ENCODE assay signal across 9 cellular contexts in the genomic region with DNA sequence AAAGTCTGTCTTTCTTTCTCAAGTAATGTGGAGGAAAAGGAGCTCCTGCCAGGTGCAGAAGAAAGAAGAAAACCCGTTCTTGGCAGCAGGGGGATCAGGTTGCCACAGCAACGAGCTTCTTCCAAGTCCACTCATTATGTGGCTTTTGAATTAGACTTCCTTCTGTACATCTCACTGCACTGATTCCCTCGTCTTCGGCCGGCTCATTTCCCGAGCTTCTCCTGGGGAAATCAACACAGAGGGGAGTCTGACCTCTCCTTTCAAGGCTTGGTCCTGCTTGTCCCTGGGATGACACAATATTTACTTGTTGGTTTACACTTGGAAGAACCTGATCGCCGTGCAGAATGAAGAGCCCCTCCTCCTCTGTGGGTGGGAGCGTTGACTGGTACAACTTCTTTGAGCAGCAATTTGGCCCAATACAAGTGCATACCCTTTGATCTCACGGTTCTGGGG. TPM values are rescaled to one million over a fixed set of nuclear protein-coding genes. Genes with fewer than 3 reads are reported as not detected.
DNase-seq lines count a peak whose midpoint lies in the region; ATAC-seq, FAIRE-seq and TF ChIP-seq lines count a peak whose summit lies in the region.
"Had no signal": no experiment of that assay in that cellular context is flagged by ENCODE, and none has a peak within 500 bp of the region (broad histone marks: within the 10 kb centered on the region; RNA-seq: fewer than 3 reads in every experiment).

No MANE protein-coding gene starts in this region.

- POLR2A ChIA-PET in K562 (lab: Yijun Ruan, JAX), result interaction anchor here (0.7 to 1.3 kb wide), 2 partner anchors 33 to 1106 kb away, joined by 3 to 5 read pairs; no protein-coding TSS in a partner anchor

- no peak overlapping the region for H2AK5ac ChIP-seq in mesendoderm (ENCODE audit: low read length)

- no peak for TF ChIP-seq POLR2A in K562 (conservative IDR thresholded peaks at IDR 0.05)

- no peak overlapping the region for H3K56ac ChIP-seq in mesendoderm (ENCODE audit: low read length)

- FAIRE-seq in K562 (lab: Jason Lieb, UNC), result no peak

- TF ChIP-seq RAD21 in K562 (CRISPR knock-in tag; conservative IDR thresholded peaks at IDR 0.05 in 1 of 2, IDR thresholded peaks at IDR 0.05 in 1 of 2), result no peak

- no peak overlapping the region; the same call in 1 of the 2 replicates for H3K27ac ChIP-seq in HUES6 (ENCODE audit: low read depth, low read length)
- H3K27ac ChIP-seq in K562 (ENCODE audit: extremely low read depth, low read depth, low read length), result no peak overlapping the region
- H3K27ac ChIP-seq in mesendoderm (ENCODE audit: low read depth, low read length), result no peak overlapping the region

- TF ChIP-seq CTCF in K562 (IDR thresholded peaks at IDR 0.05 in 2 of 3, conservative IDR thresholded peaks at IDR 0.05 in 1 of 3; ENCODE audit: insufficient read depth in 2 of 3, low read depth in 1 of 3, low read length in 3 of 3) (no peak), glutamatergic neuron (IDR thresholded peaks at IDR 0.05; ENCODE audit: partially characterized antibody, unreplicated experiment) (no peak)

- H3K4me2 ChIP-seq in K562 (ENCODE audit: insufficient read depth, low read length) (no peak overlapping the region), mesendoderm (ENCODE audit: low read length) (no peak overlapping the region)

- no peak overlapping the region for H4K8ac ChIP-seq in mesendoderm (ENCODE audit: low read depth, low read length)

- no peak overlapping the region for H2BK5ac ChIP-seq in mesendoderm (ENCODE audit: low read length)

- H3K27me3 Mint-ChIP-seq in glutamatergic neuron (ENCODE audit: unreplicated experiment), result peaks cover 2% of the 10 kb centered on the region

- CTCF ChIA-PET in K562 (lab: Yijun Ruan, JAX; ENCODE audit: low intra/inter-chr PET ratio), result no interaction called here

- H3K9ac ChIP-seq in HUES6 (ENCODE audit: low read length) (peak overlapping the region; percentile 57), K562 (ENCODE audit: insufficient read depth in 1 of 2, low read depth in 2 of 2, low read length in 2 of 2) (no peak overlapping the region), mesendoderm (ENCODE audit: low read length) (no peak overlapping the region)

- no TSS peak for BruUV-seq in K562 (replicated peaks; lab: Mats Ljungman, UMichigan)

- intact Hi-C loops in K562 (cut with micrococcal nuclease), result no loop called here

- H3K79me1 ChIP-seq in mesendoderm (ENCODE audit: low read length), result no peaks in the 10 kb centered on the region

- H3K27me3 ChIP-seq in HUES6 (ENCODE audit: control insufficient read depth, insufficient read depth, low read length), result no peaks in the 10 kb centered on the region
- H3K27me3 ChIP-seq in K562 (ENCODE audit: control insufficient read depth in 2 of 2, insufficient read depth in 2 of 2, low read length in 2 of 2), result peaks cover 4 to 19% of the 10 kb centered on the region in 2 experiments; a peak in 4 of 5 replicates
- H3K27me3 ChIP-seq in mesendoderm (ENCODE audit: insufficient read depth, low read length, poor library complexity), result no peaks in the 10 kb centered on the region

- no peaks in the 10 kb centered on the region for H3K9me1 ChIP-seq in K562 (ENCODE audit: control insufficient read depth, insufficient read depth, low read length)

- H3K9me3 Mint-ChIP-seq in glutamatergic neuron (ENCODE audit: unreplicated experiment), result peaks cover 4% of the 10 kb centered on the region

- peak; percentile 34 for DNase-seq in AG08395 (ENCODE audit: low spot score)
- DNase-seq in K562 (ENCODE audit: extremely low read depth in 1 of 4, low spot score in 3 of 4), result no peak
- DNase-seq in mesendoderm, result peak; percentile 73
- DNase-seq in glutamatergic neuron, result no peak
- DNase-seq in HCEC 1CT, result no peak
- DNase-seq: DMS153 had no signal

- H3K4ac ChIP-seq in mesendoderm (ENCODE audit: low read depth, low read length), result no peak overlapping the region

- no peaks in the 10 kb centered on the region for H4K20me1 ChIP-seq in K562 (replicated peaks; ENCODE audit: control insufficient read depth, insufficient read depth, low read length)

- H3K18ac ChIP-seq in mesendoderm (ENCODE audit: low read length), result no peak overlapping the region

- no peak for TF ChIP-seq EP300 in K562 (IDR thresholded peaks at IDR 0.05; ENCODE audit: low read length)

- no peak overlapping the region for H3K23ac ChIP-seq in mesendoderm (ENCODE audit: low read length)

- H2BK15ac ChIP-seq in mesendoderm (replicated peaks; ENCODE audit: low read depth), result no peak overlapping the region

- H3K4me1 ChIP-seq in HUES6 (ENCODE audit: control insufficient read depth, insufficient read depth, low read length), result peaks cover 37% of the 10 kb centered on the region
- peaks cover 12 to 13% of the 10 kb centered on the region in 2 experiments; a peak in 4 of 5 replicates for H3K4me1 ChIP-seq in K562 (replicated peaks in 1 of 2; ENCODE audit: control insufficient read depth in 2 of 2, insufficient read depth in 2 of 2, low read length in 2 of 2)
- H3K4me1 ChIP-seq in mesendoderm (ENCODE audit: control insufficient read depth, low read depth, low read length), result peaks cover 8% of the 10 kb centered on the region

- no peak overlapping the region for H3K4me3 Mint-ChIP-seq in glutamatergic neuron (ENCODE audit: unreplicated experiment)

- H3K79me2 ChIP-seq in K562 (ENCODE audit: control insufficient read depth, insufficient read depth, low read length) (no peaks in the 10 kb centered on the region), mesendoderm (ENCODE audit: control insufficient read depth, insufficient read depth, low read length) (no peaks in the 10 kb centered on the region)

- H3K9me3 ChIP-seq in HUES6 (ENCODE audit: control insufficient read depth, insufficient read depth, low read depth, low read length) (no peaks in the 10 kb centered on the region), K562 (replicated peaks; ENCODE audit: control insufficient read depth, insufficient read depth, low read depth, low read length) (no peaks in the 10 kb centered on the region)

- H4K5ac ChIP-seq in mesendoderm (ENCODE audit: low read length), result no peak overlapping the region

- H3K4me1 Mint-ChIP-seq in glutamatergic neuron (ENCODE audit: low read depth, unreplicated experiment), result peaks cover 7% of the 10 kb centered on the region

- no peak overlapping the region for H2AFZ ChIP-seq in K562 (ENCODE audit: low read depth, low read length)

- 6% methylated on average over 8 of the region's 10 CpGs for WGBS in K562 (ENCODE audit: insufficient coverage, low coverage, missing lambda C conversion rate)
- no CpG with 5 or more reads among the region's 10 CpGs for WGBS in mesendoderm (ENCODE audit: extremely low coverage, insufficient coverage, low lambda C conversion rate)

- in situ Hi-C loops in K562 (cut with MboI), result no loop called here

- H3K27ac Mint-ChIP-seq in glutamatergic neuron (ENCODE audit: unreplicated experiment), result no peak overlapping the region

- no peaks in the 10 kb centered on the region for H3K36me3 Mint-ChIP-seq in glutamatergic neuron (ENCODE audit: unreplicated experiment)

- no peak for ATAC-seq in K562
- no peak for ATAC-seq in GM18868 (IDR thresholded peaks at IDR 0.05; ENCODE audit: unreplicated experiment)
- ATAC-seq in HG03342 (IDR thresholded peaks at IDR 0.05; ENCODE audit: unreplicated experiment), result no peak

- H3K4me3 ChIP-seq in HUES6 (ENCODE audit: low read depth, low read length) (peak overlapping the region; percentile 24), K562 (no peak overlapping the region), mesendoderm (ENCODE audit: low read length) (no peak overlapping the region)

- no peak overlapping the region for H2BK120ac ChIP-seq in mesendoderm (ENCODE audit: low read depth, low read length)

- H3K36me3 ChIP-seq in HUES6 (ENCODE audit: control insufficient read depth, insufficient read depth, low read length) (no peaks in the 10 kb centered on the region), K562 (ENCODE audit: control insufficient read depth, insufficient read depth, low read length) (no peaks in the 10 kb centered on the region), mesendoderm (ENCODE audit: control insufficient read depth, insufficient read depth, low read length) (no peaks in the 10 kb centered on the region)

TF ChIP-seq in K562, 482 proteins besides CTCF, POLR2A, EP300 and RAD21:
- TF ChIP-seq MTF1 (CRISPR knock-in tag; IDR thresholded peaks at IDR 0.05; ENCODE audit: borderline replicate concordance) (no peak), MYNN (IDR thresholded peaks at IDR 0.05) (no peak), MYNN (CRISPR knock-in tag; IDR thresholded peaks at IDR 0.05) (no peak), RFX1 (IDR thresholded peaks at IDR 0.05) (peak; percentile 51)

RNA-seq across cellular contexts. Expression of a gene that starts 35.3 kb away (rescaled TPM):
- total RNA-seq in K562 (2011; cell fraction: chromatin; rRNA removed; ENCODE audit: low replicate concordance), result 1.5 TPM in 1 of 2 replicates, not detected in the other
- 0.26 and 1.2 TPM in 2 replicates for total RNA-seq in K562 (2011; cell fraction: nucleolus; rRNA removed)
- 0.22 TPM in 1 of 2 replicates, not detected in the other for total RNA-seq in K562 (2011; cell fraction: nucleoplasm; rRNA removed)
- not detected in 2 replicates for total RNA-seq in K562 (2014; rRNA removed)
- not detected in 2 replicates for total RNA-seq in K562 (2014; rRNA removed; fragmentation: Illumina TruSeq; extraction: Trizol)
- not detected in 2 replicates for total RNA-seq in K562 (2015; rRNA removed; fragmentation: Illumina TruSeq; extraction: Trizol)
- total RNA-seq in K562 (2021), result not detected in 2 replicates
- polyA plus RNA-seq in K562 (2011; rRNA removed), result 0.31 and 0.50 TPM in 2 replicates
- polyA plus RNA-seq in K562 (2011; cell fraction: cytosol; rRNA removed), result 0.47 and 0.81 TPM in 2 replicates
- 0.25 and 0.57 TPM in 2 replicates for polyA plus RNA-seq in K562 (2011; cell fraction: nucleus; rRNA removed)
- 0.03 and 0.20 TPM in 2 replicates for polyA plus RNA-seq in K562 (2012)
- not detected in 2 replicates for polyA plus RNA-seq in K562 (2014; fragmentation: Illumina TruSeq; extraction: Trizol)
- polyA plus RNA-seq in K562 (2014; fragmentation: Nextera tagmentation; extraction: Ambion mirVana), result under 1 TPM in 1 of 2 experiments, not detected in 1; 0.03 TPM
- not detected in 2 replicates for polyA plus RNA-seq in K562 (2014; rRNA removed)
- 0.09 and 2.6 TPM in 2 replicates for polyA minus RNA-seq in K562 (2011; rRNA and poly(A)+ RNA removed)
- 1.7 TPM in 1 of 2 replicates, not detected in the other for polyA minus RNA-seq in K562 (2011; cell fraction: cytosol; rRNA and poly(A)+ RNA removed)
- not detected in 2 replicates for polyA minus RNA-seq in K562 (2011; cell fraction: nucleus; rRNA and poly(A)+ RNA removed)
- polyA plus RNA-seq in mesendoderm (2013, experiment 1 of 2), result 1.4 TPM
- polyA plus RNA-seq in mesendoderm (2013, experiment 2 of 2), result 1.2 TPM
- 1.7 TPM for total RNA-seq in glutamatergic neuron (ENCODE audit: unreplicated experiment)

Comparison
In these comparisons a context has a peak if more than half of its experiments do, and no peak if none do; other contexts are left out.
1. DNase-seq: peak in AG08395 (single experiment) and mesendoderm (single experiment); none in K562 (0 of 4), glutamatergic neuron (single experiment) and HCEC 1CT (single experiment).